In genomic region chr6:150006961-150007464, GRCh38 we compare ENCODE assay signal across 10 cellular contexts. TPM values are rescaled to one million over a fixed set of nuclear protein-coding genes. Genes with fewer than 3 reads are reported as not detected.
DNase-seq lines count a peak whose midpoint lies in the region; ATAC-seq and TF ChIP-seq lines count a peak whose summit lies in the region.
"Had no signal": no experiment of that assay in that cellular context is flagged by ENCODE, and none has a peak within 500 bp of the region (broad histone marks: within the 10 kb centered on the region; RNA-seq: fewer than 3 reads in every experiment).

No MANE protein-coding gene starts in this region.

- no peak overlapping the region for H3K4me3 ChIP-seq in foreskin fibroblast (ENCODE audit: low read depth in 1 of 2, low read length in 2 of 2)
- H3K4me3 ChIP-seq: SJSA1, vagina had no signal

- no peaks in the 10 kb centered on the region for H3K36me3 Mint-ChIP-seq in WTC11

- ATAC-seq in HG02885 (IDR thresholded peaks at IDR 0.05; ENCODE audit: poor library complexity, unreplicated experiment) (peak; percentile 64), WTC11 (peak; percentile 10), GM18907 (IDR thresholded peaks at IDR 0.05; ENCODE audit: unreplicated experiment) (no peak), GM19467 (IDR thresholded peaks at IDR 0.05; ENCODE audit: unreplicated experiment) (no peak)
- peak; percentile 51 for ATAC-seq in stimulated activated naive CD8-positive, alpha-beta T cell treated with anti-CD3 and anti-CD28 coated beads, Interleukin-15, amount 100 ng/mL, for 72 hours

- CTCF ChIA-PET in WTC11 (lab: Charles Lee): interaction anchor here (1.0 to 1.7 kb wide), 13 partner anchors 10 to 388 kb away, joined by 3 to 18 read pairs (median 5); partner anchors contain the start of gene RAET1G

- no peaks in the 10 kb centered on the region for H3K9me3 Mint-ChIP-seq in WTC11
- no peaks in the 10 kb centered on the region for H3K9me3 Mint-ChIP-seq in stimulated activated naive CD8-positive, alpha-beta T cell treated with anti-CD3 and anti-CD28 coated beads, Interleukin-15, amount 100 ng/mL, for 72 hours

- H3K4me1 Mint-ChIP-seq in WTC11: peaks cover 11% of the 10 kb centered on the region
- peaks cover 59% of the 10 kb centered on the region for H3K4me1 Mint-ChIP-seq in stimulated activated naive CD8-positive, alpha-beta T cell treated with anti-CD3 and anti-CD28 coated beads, Interleukin-15, amount 100 ng/mL, for 72 hours

- no peak overlapping the region for H3K4me3 Mint-ChIP-seq in WTC11
- H3K4me3 Mint-ChIP-seq in stimulated activated naive CD8-positive, alpha-beta T cell treated with anti-CD3 and anti-CD28 coated beads, Interleukin-15, amount 100 ng/mL, for 72 hours: peak overlapping the region in 1 of 2 donors; percentile 2

- peak; percentile 49 for DNase-seq in Daoy (ENCODE audit: low read depth)
- no peak for DNase-seq in WTC11 (ENCODE audit: low spot score)
- peak in 1 of 2 donors; percentile 60 for DNase-seq in foreskin fibroblast
- peak; percentile 68 to 70 for DNase-seq in stimulated activated naive CD8-positive, alpha-beta T cell treated with anti-CD3 and anti-CD28 coated beads, Interleukin-15, amount 100 ng/mL, for 72 hours
- no peak for DNase-seq in amniotic stem cell (lab: John Stamatoyannopoulos, UW)

- no peak overlapping the region for H3K27ac Mint-ChIP-seq in WTC11
- no peak overlapping the region for H3K27ac Mint-ChIP-seq in stimulated activated naive CD8-positive, alpha-beta T cell treated with anti-CD3 and anti-CD28 coated beads, Interleukin-15, amount 100 ng/mL, for 72 hours

- peaks cover 96% of the 10 kb centered on the region for H3K27me3 Mint-ChIP-seq in WTC11 (ENCODE audit: low read depth)
- H3K27me3 Mint-ChIP-seq in stimulated activated naive CD8-positive, alpha-beta T cell treated with anti-CD3 and anti-CD28 coated beads, Interleukin-15, amount 100 ng/mL, for 72 hours: peaks cover 43% of the 10 kb centered on the region

- POLR2A ChIA-PET in WTC11 (lab: Charles Lee): no interaction called here

- TF ChIP-seq CTCF in WTC11 (IDR thresholded peaks at IDR 0.05) (peak; percentile 42; the same call in 1 of the 2 replicates), foreskin fibroblast (IDR thresholded peaks at IDR 0.05; ENCODE audit: low read depth, low read length) (peak; percentile 53)

TF ChIP-seq in WTC11, 78 proteins besides CTCF, POLR2A, EP300 and RAD21:
- TF ChIP-seq FOXP1 (CRISPR knock-in tag; IDR thresholded peaks at IDR 0.05; ENCODE audit: borderline replicate concordance): no peak
- TF ChIP-seq ZSCAN18 (CRISPR knock-in tag; IDR thresholded peaks at IDR 0.05): no peak
- TF ChIP-seq SMAD4 (CRISPR knock-in tag; IDR thresholded peaks at IDR 0.05): no peak
- no peak for TF ChIP-seq ZNF317 (CRISPR knock-in tag; IDR thresholded peaks at IDR 0.05; ENCODE audit: borderline replicate concordance, low read depth)
- no peak for TF ChIP-seq MAX (CRISPR knock-in tag; IDR thresholded peaks at IDR 0.05)
- no peak for TF ChIP-seq MXD4 (CRISPR knock-in tag; IDR thresholded peaks at IDR 0.05; ENCODE audit: borderline replicate concordance)
- TF ChIP-seq HMGA2 (CRISPR knock-in tag; IDR thresholded peaks at IDR 0.05): no peak
- TF ChIP-seq ERG (CRISPR knock-in tag; IDR thresholded peaks at IDR 0.05): no peak
- no peak for TF ChIP-seq NFYB (CRISPR knock-in tag; conservative IDR thresholded peaks at IDR 0.05; ENCODE audit: low read depth)
- TF ChIP-seq EMX1 (CRISPR knock-in tag; IDR thresholded peaks at IDR 0.05): no peak
- TF ChIP-seq PREB (CRISPR knock-in tag; IDR thresholded peaks at IDR 0.05; ENCODE audit: borderline replicate concordance): no peak
- no peak for TF ChIP-seq ATF2 (CRISPR knock-in tag; IDR thresholded peaks at IDR 0.05; ENCODE audit: borderline replicate concordance, low read depth)
- no peak for TF ChIP-seq ZNF512 (CRISPR knock-in tag; IDR thresholded peaks at IDR 0.05; ENCODE audit: borderline replicate concordance)

RNA-seq across cellular contexts. Expression of gene RAET1L, which starts 18.3 kb away (rescaled TPM):
- 0.36 and 1.1 TPM in 2 replicates for total RNA-seq in Daoy (2014; rRNA removed; shearing (Covaris generic))
- total RNA-seq in WTC11 (2021): not detected in 3 replicates
- total RNA-seq: SJSA1 had no signal

RNA-seq across cellular contexts. Expression of gene ULBP1, which starts 43.3 kb away (rescaled TPM):
- total RNA-seq in Daoy (2014; rRNA removed; shearing (Covaris generic)): 1.2 and 1.6 TPM in 2 replicates
- 0.64 to 0.81 TPM (median 0.64 TPM) in 3 replicates for total RNA-seq in WTC11 (2021)
- total RNA-seq: vagina had no signal

Comparison
In these comparisons a context has a peak if more than half of its experiments do, and no peak if none do; other contexts are left out.
1. DNase-seq: peak in Daoy (single experiment) and stimulated activated naive CD8-positive, alpha-beta T cell treated with anti-CD3 and anti-CD28 coated beads, Interleukin-15, amount 100 ng/mL, for 72 hours (2 of 2); none in WTC11 (single experiment) and amniotic stem cell (single experiment).
2. ATAC-seq: peak in HG02885 (single experiment), WTC11 (single experiment) and stimulated activated naive CD8-positive, alpha-beta T cell treated with anti-CD3 and anti-CD28 coated beads, Interleukin-15, amount 100 ng/mL, for 72 hours (single experiment); none in GM18907 (single experiment) and GM19467 (single experiment).